In the genomic region with DNA sequence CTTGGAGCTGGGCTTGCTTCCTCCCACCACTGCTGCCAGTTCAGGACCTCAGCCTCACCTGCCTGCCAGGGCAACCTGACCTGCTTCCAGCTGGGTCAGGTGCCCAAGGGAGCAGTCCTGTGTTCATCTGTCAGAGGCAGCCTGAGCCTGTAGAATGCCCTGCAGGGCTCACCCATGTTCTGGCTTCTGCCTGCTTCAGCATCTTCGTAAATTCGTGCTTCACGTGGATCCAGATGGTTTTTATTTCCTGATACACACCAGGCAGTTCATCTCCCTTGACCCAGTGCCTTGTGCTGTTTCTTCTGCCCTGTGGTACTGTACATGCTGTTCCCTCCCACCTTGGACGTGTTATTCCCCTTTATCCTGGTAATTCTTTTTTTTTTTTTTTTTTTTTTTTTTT, we compare ENCODE assay signal across 9 cellular contexts. TPM values are rescaled to one million over a fixed set of nuclear protein-coding genes. Genes with fewer than 3 reads are reported as not detected.
A peak's percentile ranks its signal among the peaks of the same experiment; 100 is the strongest.
DNase-seq lines count a peak whose midpoint lies in the region; ATAC-seq, FAIRE-seq and TF ChIP-seq lines count a peak whose summit lies in the region.
"Had no signal": no experiment of that assay in that cellular context is flagged by ENCODE, and none has a peak within 500 bp of the region (broad histone marks: within the 10 kb centered on the region; RNA-seq: fewer than 3 reads in every experiment).

No MANE protein-coding gene starts in this region.

- no peaks in the 10 kb centered on the region for H3K9me3 Mint-ChIP-seq in astrocyte (ENCODE audit: unreplicated experiment)

- H3K36me3 ChIP-seq in HCT116 (ENCODE audit: control insufficient read depth in 1 of 2, insufficient read depth in 2 of 2, low read length in 2 of 2), result no peaks in the 10 kb centered on the region
- peaks cover 8% of the 10 kb centered on the region for H3K36me3 ChIP-seq in astrocyte (ENCODE audit: insufficient read depth, low read length)
- no peaks in the 10 kb centered on the region for H3K36me3 ChIP-seq in kidney (ENCODE audit: control insufficient read depth in 1 of 2, insufficient read depth in 2 of 2, low read length in 2 of 2)

- DNase-seq in HCT116 (ENCODE audit: low read depth, low spot score), result no peak
- DNase-seq in astrocyte (ENCODE audit: low read depth), result no peak
- no peak for DNase-seq in kidney
- peak in 1 of 49 donors; percentile 50 for DNase-seq in substantia nigra (lab: John Stamatoyannopoulos, UW)
- DNase-seq: stimulated activated CD4-positive, alpha-beta T cell treated with anti-CD3 and anti-CD28 coated beads, Interleukin-2, amount 100 ng/mL, for 48 hours had no signal

- FAIRE-seq in astrocyte (lab: Jason Lieb, UNC), result no peak
- FAIRE-seq in kidney (lab: Jason Lieb, UNC), result no peak

- ATAC-seq in HCT116, result no peak
- ATAC-seq in GM21423 (IDR thresholded peaks at IDR 0.05; ENCODE audit: unreplicated experiment), result no peak
- ATAC-seq in GM21526 (IDR thresholded peaks at IDR 0.05; ENCODE audit: low FRiP score, unreplicated experiment), result no peak
- no peak for ATAC-seq in HG03342 (IDR thresholded peaks at IDR 0.05; ENCODE audit: unreplicated experiment)

- peaks cover 4% of the 10 kb centered on the region for H3K36me3 Mint-ChIP-seq in astrocyte (ENCODE audit: low read depth, unreplicated experiment)

- peak overlapping the region; percentile 81 for H3K27ac Mint-ChIP-seq in astrocyte (ENCODE audit: unreplicated experiment)
- H3K27ac Mint-ChIP-seq: activated naive CD8-positive, alpha-beta T cell had no signal

- peaks cover 16% of the 10 kb centered on the region; the same call in 1 of the 2 replicates for H4K20me1 ChIP-seq in HCT116 (ENCODE audit: insufficient read depth)
- peaks cover 71% of the 10 kb centered on the region for H4K20me1 ChIP-seq in astrocyte (ENCODE audit: insufficient read depth, low read length)

- H3K4me3 ChIP-seq in HCT116 (replicated peaks in 1 of 2; ENCODE audit: low read depth in 1 of 2, low read length in 2 of 2), result peak overlapping the region in 1 of 2 experiments; percentile 16; a peak in 1 of 4 replicates
- H3K4me3 ChIP-seq in astrocyte (ENCODE audit: insufficient read depth, low read depth, low read length), result no peak overlapping the region
- no peak overlapping the region for H3K4me3 ChIP-seq in kidney (ENCODE audit: low read length in 2 of 2)

- H3K4me1 ChIP-seq in HCT116 (ENCODE audit: control insufficient read depth in 1 of 2, insufficient read depth in 2 of 2, low read length in 2 of 2) (peaks cover 19 to 32% of the 10 kb centered on the region in 2 experiments), astrocyte (ENCODE audit: insufficient read depth, low read length) (peaks cover 21% of the 10 kb centered on the region), kidney (ENCODE audit: control insufficient read depth in 1 of 2, insufficient read depth in 1 of 2, low read depth in 1 of 2, low read length in 2 of 2) (peaks cover 11 to 18% of the 10 kb centered on the region in 2 donors)

- no peaks in the 10 kb centered on the region for H3K9me3 ChIP-seq in HCT116 (ENCODE audit: control insufficient read depth in 1 of 2, insufficient read depth in 1 of 2, low read depth in 1 of 2, low read length in 2 of 2)
- H3K9me3 ChIP-seq in astrocyte (ENCODE audit: insufficient read depth, low read depth, low read length), result no peaks in the 10 kb centered on the region
- no peaks in the 10 kb centered on the region for H3K9me3 ChIP-seq in kidney (ENCODE audit: control insufficient read depth in 1 of 2, low read length in 2 of 2)

- peaks cover 67% of the 10 kb centered on the region for H3K79me2 ChIP-seq in HCT116 (ENCODE audit: insufficient read depth, low read length)
- peaks cover 97% of the 10 kb centered on the region for H3K79me2 ChIP-seq in astrocyte (ENCODE audit: insufficient read depth, low read length)

- H3K9ac ChIP-seq in HCT116 (ENCODE audit: low read length), result no peak overlapping the region
- H3K9ac ChIP-seq in astrocyte (ENCODE audit: low read length), result no peak overlapping the region
- no peak overlapping the region for H3K9ac ChIP-seq in kidney (ENCODE audit: low read length in 2 of 2)

- RAD21 ChIA-PET in HCT116 (lab: Charles Lee; ENCODE audit: low non-redundant PET in 1 of 2, low total read pairs in 2 of 2, uncharacterized antibody in 2 of 2, unreplicated experiment in 2 of 2), result no interaction called here

- TF ChIP-seq RAD21 in HCT116 (IDR thresholded peaks at IDR 0.05; ENCODE audit: low read depth), result no peak

- H3K27me3 Mint-ChIP-seq in astrocyte (ENCODE audit: low read depth, unreplicated experiment), result no peaks in the 10 kb centered on the region
- H3K27me3 Mint-ChIP-seq: activated naive CD8-positive, alpha-beta T cell had no signal

- H3K4me3 Mint-ChIP-seq in astrocyte (ENCODE audit: unreplicated experiment), result peak overlapping the region; percentile 54
- H3K4me3 Mint-ChIP-seq: activated naive CD8-positive, alpha-beta T cell had no signal

- peaks cover 65% of the 10 kb centered on the region for H3K4me1 Mint-ChIP-seq in astrocyte (ENCODE audit: low read depth, unreplicated experiment)

- intact Hi-C loops in HCT116 (cut with micrococcal nuclease) (no loop called here), kidney (cut with DNase I) (no loop called here)

- no peak overlapping the region for H2AFZ ChIP-seq in HCT116 (ENCODE audit: low read depth, low read length, poor library complexity, severe bottlenecking)
- no peak overlapping the region for H2AFZ ChIP-seq in astrocyte (ENCODE audit: low read depth, low read length)

- no peaks in the 10 kb centered on the region for H3K9me2 ChIP-seq in HCT116 (ENCODE audit: insufficient read depth)

- no TSS peak for BruUV-seq in HCT116 (replicated peaks; lab: Mats Ljungman, UMichigan)

- H3K4me2 ChIP-seq in HCT116 (ENCODE audit: low read length) (peak overlapping the region; percentile 77), astrocyte (ENCODE audit: low read length) (peak overlapping the region; percentile 81)

- no peak for TF ChIP-seq CTCF in HCT116 (IDR thresholded peaks at IDR 0.05 in 2 of 3, conservative IDR thresholded peaks at IDR 0.05 in 1 of 3; ENCODE audit: borderline replicate concordance in 1 of 3, insufficient read depth in 1 of 3, low read depth in 2 of 3, low read length in 2 of 3)
- TF ChIP-seq CTCF in astrocyte (IDR thresholded peaks at IDR 0.05; ENCODE audit: insufficient read depth, low read depth, low read length), result no peak
- TF ChIP-seq CTCF in kidney (IDR thresholded peaks at IDR 0.05; ENCODE audit: borderline replicate concordance, extremely low read depth, insufficient read depth), result no peak

- CTCF ChIA-PET in HCT116 (lab: Charles Lee), result no interaction called here

- no peaks in the 10 kb centered on the region for H3K27me3 ChIP-seq in HCT116 (ENCODE audit: insufficient read depth, low read length)
- H3K27me3 ChIP-seq in astrocyte (ENCODE audit: insufficient read depth, low read length), result no peaks in the 10 kb centered on the region

- H3K27ac ChIP-seq in HCT116 (ENCODE audit: low read depth, low read length), result no peak overlapping the region
- H3K27ac ChIP-seq in astrocyte (ENCODE audit: low read depth, low read length), result peak overlapping the region; percentile 25
- H3K27ac ChIP-seq in kidney (ENCODE audit: low read depth in 2 of 2, low read length in 2 of 2), result peak overlapping the region; percentile 9 to 12
- H3K27ac ChIP-seq in substantia nigra (ENCODE audit: low read depth, low read length, poor library complexity, severe bottlenecking), result peak overlapping the region; percentile 14

- POLR2A ChIA-PET in HCT116 (lab: Charles Lee), result no interaction called here

- TF ChIP-seq POLR2A in HCT116 (IDR thresholded peaks at IDR 0.05; ENCODE audit: borderline replicate concordance, extremely low read depth, insufficient read depth, insufficient read length), result no peak

TF ChIP-seq in HCT116, 20 proteins besides CTCF, POLR2A, EP300 and RAD21 (continues in another document):
- TF ChIP-seq SP1 (IDR thresholded peaks at IDR 0.05; ENCODE audit: low read depth), result no peak
- no peak for TF ChIP-seq EGR1 (IDR thresholded peaks at IDR 0.05; ENCODE audit: low read depth)
- no peak for TF ChIP-seq CEBPB (IDR thresholded peaks at IDR 0.05; ENCODE audit: low read depth)
- no peak for TF ChIP-seq EZH2 (IDR thresholded peaks at IDR 0.05)
- no peak for TF ChIP-seq JUND (IDR thresholded peaks at IDR 0.05)
- no peak for TF ChIP-seq ZFX (IDR thresholded peaks at IDR 0.05)
- TF ChIP-seq SRF (IDR thresholded peaks at IDR 0.05; ENCODE audit: low read depth), result no peak
- TF ChIP-seq TCF7L2 (IDR thresholded peaks at IDR 0.05; ENCODE audit: borderline replicate concordance, extremely low read depth, insufficient read depth, insufficient read length), result no peak
- no peak for TF ChIP-seq SIN3A (IDR thresholded peaks at IDR 0.05; ENCODE audit: low read depth)
- TF ChIP-seq, protein P1, sequence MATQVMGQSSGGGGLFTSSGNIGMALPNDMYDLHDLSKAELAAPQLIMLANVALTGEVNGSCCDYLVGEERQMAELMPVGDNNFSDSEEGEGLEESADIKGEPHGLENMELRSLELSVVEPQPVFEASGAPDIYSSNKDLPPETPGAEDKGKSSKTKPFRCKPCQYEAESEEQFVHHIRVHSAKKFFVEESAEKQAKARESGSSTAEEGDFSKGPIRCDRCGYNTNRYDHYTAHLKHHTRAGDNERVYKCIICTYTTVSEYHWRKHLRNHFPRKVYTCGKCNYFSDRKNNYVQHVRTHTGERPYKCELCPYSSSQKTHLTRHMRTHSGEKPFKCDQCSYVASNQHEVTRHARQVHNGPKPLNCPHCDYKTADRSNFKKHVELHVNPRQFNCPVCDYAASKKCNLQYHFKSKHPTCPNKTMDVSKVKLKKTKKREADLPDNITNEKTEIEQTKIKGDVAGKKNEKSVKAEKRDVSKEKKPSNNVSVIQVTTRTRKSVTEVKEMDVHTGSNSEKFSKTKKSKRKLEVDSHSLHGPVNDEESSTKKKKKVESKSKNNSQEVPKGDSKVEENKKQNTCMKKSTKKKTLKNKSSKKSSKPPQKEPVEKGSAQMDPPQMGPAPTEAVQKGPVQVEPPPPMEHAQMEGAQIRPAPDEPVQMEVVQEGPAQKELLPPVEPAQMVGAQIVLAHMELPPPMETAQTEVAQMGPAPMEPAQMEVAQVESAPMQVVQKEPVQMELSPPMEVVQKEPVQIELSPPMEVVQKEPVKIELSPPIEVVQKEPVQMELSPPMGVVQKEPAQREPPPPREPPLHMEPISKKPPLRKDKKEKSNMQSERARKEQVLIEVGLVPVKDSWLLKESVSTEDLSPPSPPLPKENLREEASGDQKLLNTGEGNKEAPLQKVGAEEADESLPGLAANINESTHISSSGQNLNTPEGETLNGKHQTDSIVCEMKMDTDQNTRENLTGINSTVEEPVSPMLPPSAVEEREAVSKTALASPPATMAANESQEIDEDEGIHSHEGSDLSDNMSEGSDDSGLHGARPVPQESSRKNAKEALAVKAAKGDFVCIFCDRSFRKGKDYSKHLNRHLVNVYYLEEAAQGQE (IDR thresholded peaks at IDR 0.05; ENCODE audit: low read depth), result no peak
- no peak for TF ChIP-seq FOSL1 (IDR thresholded peaks at IDR 0.05; ENCODE audit: low read depth)

RNA-seq across cellular contexts. Expression of a gene that starts 50.2 kb away (rescaled TPM):
- total RNA-seq in HCT116 (2021; ENCODE audit: unreplicated experiment) (35.6 TPM), astrocyte (75.4 and 78.2 TPM in 2 replicates), kidney (110 TPM)
- 16.4 and 17.5 TPM in 2 replicates for polyA plus RNA-seq in HCT116 (2012)
- 16.4 TPM for polyA plus RNA-seq in kidney (ENCODE audit: insufficient read depth, low read depth, low replicate concordance)
